In genomic region chr4:15956179-15956850, GRCh38 we compare ENCODE assay signal across 8 cellular contexts. TPM values are rescaled to one million over a fixed set of nuclear protein-coding genes. Genes with fewer than 3 reads are reported as not detected.
DNase-seq lines count a peak whose midpoint lies in the region; ATAC-seq, FAIRE-seq and TF ChIP-seq lines count a peak whose summit lies in the region.

No MANE protein-coding gene starts in this region.

- no peaks in the 10 kb centered on the region for H4K20me1 ChIP-seq in GM23248 (ENCODE audit: insufficient read depth)

- no peak for TF ChIP-seq POLR2A in tibial nerve (IDR thresholded peaks at IDR 0.05)

- TF ChIP-seq EP300 in tibial nerve (IDR thresholded peaks at IDR 0.05): no peak

- TF ChIP-seq CTCF in fibroblast of villous mesenchyme (IDR thresholded peaks at IDR 0.05; ENCODE audit: insufficient read depth, low read depth, low read length) (peak; percentile 95), omental fat pad (IDR thresholded peaks at IDR 0.05) (peak in 2 of 3 donors; percentile 46 to 94), tibial nerve (IDR thresholded peaks at IDR 0.05) (peak; percentile 55 to 87 (median 75))

- DNase-seq in ELR (ENCODE audit: low read depth) (peak; percentile 74), GM23248 (peak; percentile 70), KG1 (lab: John Stamatoyannopoulos, UW) (peak; percentile 11), RCC 7860 (ENCODE audit: low spot score) (peak; percentile 73), activated T-helper 1 cell treated with Interleukin-2 at 50 U/mL for 16 hours (ENCODE audit: low read depth) (peak; percentile 16), fibroblast of villous mesenchyme (ENCODE audit: low read depth) (peak; percentile 61), omental fat pad (ENCODE audit: low spot score) (peak; percentile 95), tibial nerve (ENCODE audit: low spot score in 2 of 2) (peak; percentile 73 to 90)

- no peak overlapping the region for H3K9ac ChIP-seq in GM23248

- H3F3A ChIP-seq in GM23248 (ENCODE audit: insufficient read depth): no peaks in the 10 kb centered on the region

- no peaks in the 10 kb centered on the region for H3K9me2 ChIP-seq in GM23248 (ENCODE audit: insufficient read depth)

- no peak overlapping the region for H2AFZ ChIP-seq in GM23248

- in situ Hi-C loops in GM23248 (cut with MboI): loop anchor here (10.0 to 25.0 kb wide), 3 partner anchors 72 to 469 kb away; no protein-coding TSS in a partner anchor

- no peaks in the 10 kb centered on the region for H3K79me2 ChIP-seq in GM23248 (ENCODE audit: insufficient read depth)

- H3K4me3 ChIP-seq in GM23248 (no peak overlapping the region), fibroblast of villous mesenchyme (ENCODE audit: low read depth, low read length) (no peak overlapping the region), tibial nerve (no peak overlapping the region)

- ATAC-seq in omental fat pad (ENCODE audit: low FRiP score): peak; percentile 81

- H3K4me2 ChIP-seq in GM23248 (ENCODE audit: unreplicated experiment): no peak overlapping the region

- H3K4me1 ChIP-seq in GM23248 (ENCODE audit: insufficient read depth) (no peaks in the 10 kb centered on the region), tibial nerve (no peaks in the 10 kb centered on the region)

- peaks cover 7% of the 10 kb centered on the region; the same call in 1 of the 2 replicates for H3K27me3 ChIP-seq in GM23248 (replicated peaks; ENCODE audit: insufficient read depth)
- no peaks in the 10 kb centered on the region for H3K27me3 ChIP-seq in tibial nerve

- WGBS in GM23248 (ENCODE audit: low coverage in 1 of 2, low lambda C conversion rate in 2 of 2, missing lambda C conversion rate in 2 of 2), 2 experiments: 26 to 33% methylated on average over 9 of the region's 9 CpGs
- WGBS in tibial nerve, 2 donors: 51 to 54% methylated on average over 9 of the region's 9 CpGs

- H3K36me3 ChIP-seq in GM23248 (ENCODE audit: low read depth) (no peaks in the 10 kb centered on the region), tibial nerve (no peaks in the 10 kb centered on the region)

- H3K9me3 ChIP-seq in GM23248 (ENCODE audit: low read depth) (no peaks in the 10 kb centered on the region), tibial nerve (no peaks in the 10 kb centered on the region)

- H3K27ac ChIP-seq in GM23248: no peak overlapping the region
- no peak overlapping the region for H3K27ac ChIP-seq in tibial nerve

- peak; percentile 73 for FAIRE-seq in RCC 7860 (lab: Jason Lieb, UNC)

RNA-seq across cellular contexts. Expression of gene FGFBP2, which starts 6.7 kb away (rescaled TPM):
- not detected in 2 replicates for total RNA-seq in GM23248 (2014; rRNA removed; shearing (Covaris generic))
- polyA plus RNA-seq in GM23248 (2016; fragmentation: Nextera tagmentation; extraction: Ambion mirVana): not detected in 2 replicates
- total RNA-seq in fibroblast of villous mesenchyme (not detected in 2 replicates), omental fat pad (10 to 100 TPM in 3 of 4 donors, 1 to 10 TPM in 1; 4.7 to 34.8 (median 20.9) TPM), tibial nerve (100 to 1,000 TPM in 3 of 4 donors, 10 to 100 TPM in 1; 33.0 to 337 (median 145) TPM)

RNA-seq across cellular contexts. Expression of gene FGFBP1, which starts 17.8 kb away (rescaled TPM):
- total RNA-seq in GM23248 (2014; rRNA removed; shearing (Covaris generic)): not detected in 2 replicates
- polyA plus RNA-seq in GM23248 (2016; fragmentation: Nextera tagmentation; extraction: Ambion mirVana): not detected in 2 replicates
- total RNA-seq in fibroblast of villous mesenchyme: not detected in 2 replicates
- total RNA-seq in omental fat pad: 10 to 100 TPM in 1 of 4 donors, 1 to 10 TPM in 2, under 1 TPM in 1; 0.50 to 25.8 (median 1.9) TPM
- 1 to 10 TPM in 1 of 4 donors, not detected in 3; 2.5 TPM for total RNA-seq in tibial nerve

Comparison
In these comparisons a context has a peak if more than half of its experiments do, and no peak if none do; other contexts are left out.
1. DNase-seq: peak in every context shown above with its lines; median percentile 95 in omental fat pad; 82 in tibial nerve; 74 in ELR; 73 in RCC 7860; 70 in GM23248; 61 in fibroblast of villous mesenchyme; 16 in activated T-helper 1 cell treated with Interleukin-2 at 50 U/mL for 16 hours; 11 in KG1.